ENCODE assay signal across 9 cellular contexts in genomic region chr21:44871576-44872265, GRCh38. TPM values are rescaled to one million over a fixed set of nuclear protein-coding genes. Genes with fewer than 3 reads are reported as not detected.
A peak's percentile ranks its signal among the peaks of the same experiment; 100 is the strongest.
DNase-seq lines count a peak whose midpoint lies in the region; ATAC-seq, FAIRE-seq and TF ChIP-seq lines count a peak whose summit lies in the region.
"Had no signal": no experiment of that assay in that cellular context is flagged by ENCODE, and none has a peak within 500 bp of the region (broad histone marks: within the 10 kb centered on the region; RNA-seq: fewer than 3 reads in every experiment).

No MANE protein-coding gene starts in this region.

- WGBS in A549 (ENCODE audit: missing lambda C conversion rate): 15% methylated on average over 13 of the region's 14 CpGs

- H3K4me2 ChIP-seq in A549 (peak overlapping the region; percentile 99), neural progenitor cell (peak overlapping the region; percentile 88)

- no peak overlapping the region for H3K9ac ChIP-seq in neural progenitor cell

- H3K9me3 Mint-ChIP-seq in HFFc6 (no peaks in the 10 kb centered on the region), neural progenitor cell (no peaks in the 10 kb centered on the region)

- H3K4me1 ChIP-seq in A549 (peaks cover 61% of the 10 kb centered on the region), neural progenitor cell (peaks cover 11% of the 10 kb centered on the region)

- DNase-seq in A549 (ENCODE audit: low read depth in 1 of 2, low spot score in 1 of 2) (peak in 1 of 2 experiments; percentile 39), HFFc6 (peak; percentile 78), fibroblast of pulmonary artery (ENCODE audit: low read depth) (peak; percentile 86), neural progenitor cell (ENCODE audit: low spot score) (no peak), NCI-H1694 (lab: John Stamatoyannopoulos, UW) (no peak)
- peak; percentile 31 for DNase-seq in activated CD4-positive, alpha-beta T cell treated with anti-CD3 and anti-CD28 coated beads, Interleukin-2, amount 50 U/mL, for 1 hour

- H3K4me3 Mint-ChIP-seq in HFFc6: peak overlapping the region; percentile 96
- peak overlapping the region; percentile 98 for H3K4me3 Mint-ChIP-seq in neural progenitor cell

- TF ChIP-seq EP300 in A549 (IDR thresholded peaks at IDR 0.05): no peak

- TF ChIP-seq CTCF in A549 (IDR thresholded peaks at IDR 0.05) (no peak), HFFc6 (IDR thresholded peaks at IDR 0.05) (no peak), fibroblast of pulmonary artery (IDR thresholded peaks at IDR 0.05; ENCODE audit: low read length, missing control alignments) (no peak), neural progenitor cell (IDR thresholded peaks at IDR 0.05) (no peak)

- H3K4me3 ChIP-seq in A549 (peak overlapping the region; percentile 86), fibroblast of pulmonary artery (replicated peaks; ENCODE audit: low read depth, low read length) (peak overlapping the region; percentile 80), neural progenitor cell (peak overlapping the region; percentile 67)

- peak overlapping the region; percentile 93 for H3K27ac Mint-ChIP-seq in HFFc6
- H3K27ac Mint-ChIP-seq in neural progenitor cell: peak overlapping the region; percentile 93

- H3K36me3 ChIP-seq in neural progenitor cell: no peaks in the 10 kb centered on the region

- POLR2A ChIA-PET in A549 (lab: Yijun Ruan, JAX): interaction anchor here (2.3 kb wide), 1 partner anchor 56 kb away, joined by 28 read pairs; no protein-coding TSS in a partner anchor

- peaks cover 64% of the 10 kb centered on the region for H4K20me1 ChIP-seq in neural progenitor cell (ENCODE audit: low read depth)

- CTCF ChIA-PET in A549 (lab: Yijun Ruan, JAX): interaction anchor here (2.7 kb wide), 1 partner anchor 56 kb away, joined by 7 read pairs; no protein-coding TSS in a partner anchor

- H3K4me1 Mint-ChIP-seq in HFFc6 (ENCODE audit: low read depth) (peaks cover 78% of the 10 kb centered on the region), neural progenitor cell (peaks cover 52% of the 10 kb centered on the region)

- peaks cover 16% of the 10 kb centered on the region for H3F3A ChIP-seq in neural progenitor cell (ENCODE audit: low read depth)

- H3K79me2 ChIP-seq in neural progenitor cell (ENCODE audit: low read depth): peaks cover 65% of the 10 kb centered on the region

- peaks cover 29% of the 10 kb centered on the region for H3K27me3 ChIP-seq in neural progenitor cell

- H3K27me3 Mint-ChIP-seq in HFFc6 (ENCODE audit: insufficient read depth) (no peaks in the 10 kb centered on the region; the same call in 1 of the 2 replicates), neural progenitor cell (ENCODE audit: insufficient read depth, low read depth) (peaks cover 30% of the 10 kb centered on the region)

- H3K9me3 ChIP-seq in A549 (no peaks in the 10 kb centered on the region), neural progenitor cell (ENCODE audit: low read depth) (no peaks in the 10 kb centered on the region)

- H3K27ac ChIP-seq in A549 (peak overlapping the region; percentile 92 to 97; a peak in 5 of 6 replicates), neural progenitor cell (no peak overlapping the region)

- H3K36me3 Mint-ChIP-seq in HFFc6 (ENCODE audit: low read depth) (peaks cover 9% of the 10 kb centered on the region; the same call in 1 of the 2 replicates), neural progenitor cell (peaks cover 15% of the 10 kb centered on the region)

- no peak for FAIRE-seq in A549 (lab: Jason Lieb, UNC)
- FAIRE-seq: islet of Langerhans had no signal

- peak in 1 of 2 experiments; percentile 10; a peak in 3 of 6 replicates for ATAC-seq in A549
- ATAC-seq in GM19351 (IDR thresholded peaks at IDR 0.05; ENCODE audit: unreplicated experiment): no peak
- no peak for ATAC-seq in HG02798 (IDR thresholded peaks at IDR 0.05; ENCODE audit: poor library complexity, unreplicated experiment)

- no peak for TF ChIP-seq POLR2A in A549 (IDR thresholded peaks at IDR 0.05; ENCODE audit: low read length)

- no peak overlapping the region for H2AFZ ChIP-seq in neural progenitor cell (replicated peaks)

- no peak for TF ChIP-seq RAD21 in A549 (conservative IDR thresholded peaks at IDR 0.05 in 1 of 2, IDR thresholded peaks at IDR 0.05 in 1 of 2)

TF ChIP-seq in A549, 52 proteins besides CTCF, POLR2A, EP300 and RAD21:
- 0 out of 2 replicates have a peak, but pooled peaks have one; percentile 25 for TF ChIP-seq MAX (IDR thresholded peaks at IDR 0.05)
- no peak for TF ChIP-seq FOSL2 (IDR thresholded peaks at IDR 0.05)
- TF ChIP-seq FOSL2 (CRISPR knock-in tag; IDR thresholded peaks at IDR 0.05): no peak
- TF ChIP-seq RCOR1 (IDR thresholded peaks at IDR 0.05; ENCODE audit: low read depth, low read length): no peak
- TF ChIP-seq ESRRA (IDR thresholded peaks at IDR 0.05; ENCODE audit: borderline replicate concordance, low read length): no peak
- TF ChIP-seq SREBF2 (IDR thresholded peaks at IDR 0.05): no peak
TF ChIP-seq in A549: peak in this region for 1.

RNA-seq across cellular contexts. Expression of gene PTTG1IP, which starts 1.8 kb away (rescaled TPM):
- 97.6 and 99.4 TPM in 2 replicates for polyA plus RNA-seq in A549 (2011; rRNA removed)
- polyA plus RNA-seq in A549 (2012; cell fraction: cytosol; rRNA removed): 49.3 and 65.6 TPM in 2 replicates
- 52.1 and 60.9 TPM in 2 replicates for polyA plus RNA-seq in A549 (2012; cell fraction: nucleus; rRNA removed)
- polyA plus RNA-seq in A549 (2017; fragmentation: RNase III; extraction: RNeasy Plus Mini Kit Qiagen cat#74134 plus additional on column Dnase treatment): 93.2 to 103 TPM (median 98.7 TPM) in 3 replicates
- 51.4 and 52.1 TPM in 2 replicates for polyA minus RNA-seq in A549 (2011; rRNA and poly(A)+ RNA removed)
- 100 to 1,000 TPM; 241 to 290 (median 277) TPM for total RNA-seq in HFFc6 (2021; fragmentation: NEBNext Ultra II Directional; extraction: Animal tissue kit (Norgen Biotek cat#: 25700))
- total RNA-seq in neural progenitor cell (ENCODE audit: low replicate concordance): 162 and 192 TPM in 2 replicates

RNA-seq across cellular contexts. Expression of gene ITGB2, which starts 49.0 kb away (rescaled TPM):
- polyA plus RNA-seq in A549 (2011; rRNA removed): 0.59 and 0.62 TPM in 2 replicates
- 0.27 and 0.32 TPM in 2 replicates for polyA plus RNA-seq in A549 (2012; cell fraction: cytosol; rRNA removed)
- 0.65 and 1.1 TPM in 2 replicates for polyA plus RNA-seq in A549 (2012; cell fraction: nucleus; rRNA removed)
- 0.34 to 0.54 TPM (median 0.46 TPM) in 3 replicates for polyA plus RNA-seq in A549 (2017; fragmentation: RNase III; extraction: RNeasy Plus Mini Kit Qiagen cat#74134 plus additional on column Dnase treatment)
- polyA minus RNA-seq in A549 (2011; rRNA and poly(A)+ RNA removed): 0.29 and 1.1 TPM in 2 replicates
- under 1 TPM in 3 of 6 experiments, not detected in 3; 0.19 to 0.45 (median 0.33) TPM for total RNA-seq in HFFc6 (2021; fragmentation: NEBNext Ultra II Directional; extraction: Animal tissue kit (Norgen Biotek cat#: 25700))
- 0.09 TPM in 1 of 2 replicates, not detected in the other for total RNA-seq in neural progenitor cell (ENCODE audit: low replicate concordance)

RNA-seq across cellular contexts. Expression of gene SUMO3, which starts 53.9 kb away (rescaled TPM):
- polyA plus RNA-seq in A549 (2011; rRNA removed): 77.7 and 110 TPM in 2 replicates
- 74.6 and 79.7 TPM in 2 replicates for polyA plus RNA-seq in A549 (2012; cell fraction: cytosol; rRNA removed)
- 24.9 and 31.6 TPM in 2 replicates for polyA plus RNA-seq in A549 (2012; cell fraction: nucleus; rRNA removed)
- 69.2 to 79.4 TPM (median 78.4 TPM) in 3 replicates for polyA plus RNA-seq in A549 (2017; fragmentation: RNase III; extraction: RNeasy Plus Mini Kit Qiagen cat#74134 plus additional on column Dnase treatment)
- 43.1 and 45.5 TPM in 2 replicates for polyA minus RNA-seq in A549 (2011; rRNA and poly(A)+ RNA removed)
- total RNA-seq in HFFc6 (2021; fragmentation: NEBNext Ultra II Directional; extraction: Animal tissue kit (Norgen Biotek cat#: 25700)): 100 to 1,000 TPM; 116 to 160 (median 147) TPM
- total RNA-seq in neural progenitor cell (ENCODE audit: low replicate concordance): 117 and 135 TPM in 2 replicates

Comparison
In these comparisons a context has a peak if more than half of its experiments do, and no peak if none do; other contexts are left out.
1. DNase-seq: peak in HFFc6 (single experiment), activated CD4-positive, alpha-beta T cell treated with anti-CD3 and anti-CD28 coated beads, Interleukin-2, amount 50 U/mL, for 1 hour (single experiment) and fibroblast of pulmonary artery (single experiment); none in neural progenitor cell (single experiment) and NCI-H1694 (single experiment).
2. Peak in every context shown above with its lines, with median percentiles within 50 percentile points of each other: H3K4me3 ChIP-seq.